8 cellular contexts compared by ENCODE assay signal in the genomic region with DNA sequence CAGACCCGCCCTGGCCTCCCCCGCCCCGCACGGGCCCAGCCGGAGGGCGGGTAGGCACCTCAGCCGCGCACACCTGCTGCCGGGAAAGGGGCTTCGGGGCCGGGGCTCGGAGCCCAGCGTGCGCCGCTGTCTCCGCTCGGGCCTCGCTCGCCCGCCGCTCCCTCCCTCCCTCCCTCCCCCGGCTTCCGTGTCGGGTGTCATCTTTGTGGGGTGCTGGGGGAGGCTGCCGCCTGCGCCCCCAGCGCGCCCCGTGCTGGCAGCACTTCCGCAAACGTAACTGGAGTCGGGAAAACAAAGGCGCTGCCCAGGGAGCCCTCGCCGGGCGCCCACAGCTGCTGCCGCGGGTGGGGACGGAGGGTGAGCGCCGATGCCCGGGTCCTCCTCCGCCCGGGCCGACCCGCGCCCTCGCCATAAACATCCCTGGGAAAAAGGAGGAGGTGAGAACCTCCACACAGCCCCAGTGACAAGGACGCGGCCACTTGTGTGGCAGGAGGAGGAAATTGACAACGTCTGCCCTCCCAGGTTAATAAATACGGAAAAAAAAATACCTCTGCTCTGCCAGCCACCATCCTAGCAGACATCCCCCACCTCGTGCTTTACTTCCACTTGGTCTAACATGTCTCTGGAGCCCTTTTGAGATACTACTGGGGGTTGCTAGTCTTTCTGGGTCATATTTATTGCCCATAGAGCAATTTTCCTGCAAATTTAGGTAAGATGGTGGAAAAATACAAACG. TPM values are rescaled to one million over a fixed set of nuclear protein-coding genes. Genes with fewer than 3 reads are reported as not detected.
A peak's percentile ranks its signal among the peaks of the same experiment; 100 is the strongest.
DNase-seq lines count a peak whose midpoint lies in the region; ATAC-seq and TF ChIP-seq lines count a peak whose summit lies in the region.

No MANE protein-coding gene starts in this region.

- peak overlapping the region; percentile 97 for H3K27ac ChIP-seq in CD8-positive, alpha-beta memory T cell (ENCODE audit: low read depth, low read length)
- H3K27ac ChIP-seq in suprapubic skin: peak overlapping the region; percentile 96

- peak overlapping the region; percentile 97 to 99 (median 98) for H3K27ac Mint-ChIP-seq in CD8-positive, alpha-beta memory T cell

- peak; percentile 71 to 91 (median 85) for DNase-seq in CD8-positive, alpha-beta memory T cell
- DNase-seq in OCI-M1 (lab: John Stamatoyannopoulos, UW): peak; percentile 33
- DNase-seq in activated effector memory CD4-positive, alpha-beta T cell treated with anti-CD3 and anti-CD28 coated beads, Interleukin-2, amount 50 U/mL, for 16 hours: peak; percentile 90
- peak; percentile 83 for DNase-seq in germinal center (ENCODE audit: low spot score)
- DNase-seq in occipital lobe (lab: John Stamatoyannopoulos, UW): peak; percentile 64
- DNase-seq in suprapubic skin (ENCODE audit: low spot score in 2 of 2): peak in 1 of 2 donors; percentile 76

- no peaks in the 10 kb centered on the region for H3K9me3 ChIP-seq in CD8-positive, alpha-beta memory T cell (ENCODE audit: low read length)
- H3K9me3 ChIP-seq in suprapubic skin: no peaks in the 10 kb centered on the region

- peaks cover 56% of the 10 kb centered on the region for H3K4me1 ChIP-seq in CD8-positive, alpha-beta memory T cell (ENCODE audit: insufficient read depth, low read length)
- peaks cover 54% of the 10 kb centered on the region for H3K4me1 ChIP-seq in suprapubic skin

- ATAC-seq in GM19395 (IDR thresholded peaks at IDR 0.05; ENCODE audit: unreplicated experiment): peak; percentile 68
- peak; percentile 50 for ATAC-seq in HG03520 (IDR thresholded peaks at IDR 0.05; ENCODE audit: unreplicated experiment)

- no peaks in the 10 kb centered on the region for H3K27me3 ChIP-seq in CD8-positive, alpha-beta memory T cell (ENCODE audit: insufficient read depth, low read length, poor library complexity, severe bottlenecking)
- no peaks in the 10 kb centered on the region for H3K27me3 ChIP-seq in suprapubic skin

- peaks cover 0 to 5% of the 10 kb centered on the region in 2 donors for H3K27me3 Mint-ChIP-seq in CD8-positive, alpha-beta memory T cell

- peak in 1 of 2 donors; percentile 28 for TF ChIP-seq POLR2A in suprapubic skin (IDR thresholded peaks at IDR 0.05)

- peaks cover 44 to 49% (median 46%) of the 10 kb centered on the region in 3 donors for H3K4me1 Mint-ChIP-seq in CD8-positive, alpha-beta memory T cell

- CTCF ChIA-PET in CD8-positive, alpha-beta memory T cell (lab: Charles Lee): interaction anchor here (1.4 kb wide), 1 partner anchor 239 kb away, joined by 3 read pairs; no protein-coding TSS in a partner anchor

- H3K4me3 Mint-ChIP-seq in CD8-positive, alpha-beta memory T cell: peak overlapping the region; percentile 88 to 95 (median 93)

- H3K9me3 Mint-ChIP-seq in CD8-positive, alpha-beta memory T cell: no peaks in the 10 kb centered on the region

- POLR2A ChIA-PET in CD8-positive, alpha-beta memory T cell (lab: Charles Lee): interaction anchor here (0.5 to 1.5 kb wide), 3 partner anchors 125 to 263 kb away, joined by 4 to 10 read pairs (median 5); a partner anchor contains a TSS

- no peaks in the 10 kb centered on the region for H3K36me3 ChIP-seq in CD8-positive, alpha-beta memory T cell (ENCODE audit: insufficient read depth, low read length)
- no peaks in the 10 kb centered on the region for H3K36me3 ChIP-seq in suprapubic skin

- peaks cover 0 to 14% (median 0%) of the 10 kb centered on the region in 3 donors for H3K36me3 Mint-ChIP-seq in CD8-positive, alpha-beta memory T cell

- peak overlapping the region; percentile 61 for H3K4me3 ChIP-seq in CD8-positive, alpha-beta memory T cell (ENCODE audit: low read length)
- peak overlapping the region; percentile 89 for H3K4me3 ChIP-seq in suprapubic skin

- TF ChIP-seq EP300 in suprapubic skin (IDR thresholded peaks at IDR 0.05): no peak

- no peak for TF ChIP-seq CTCF in suprapubic skin (IDR thresholded peaks at IDR 0.05)

- 2% methylated on average over 22 of the region's 54 CpGs for WGBS in suprapubic skin

RNA-seq across cellular contexts. Expression of a gene that starts 0.6 kb away (rescaled TPM):
- 10 to 100 TPM; 64.9 to 65.7 TPM for total RNA-seq in CD8-positive, alpha-beta memory T cell
- polyA plus RNA-seq in CD8-positive, alpha-beta memory T cell: 31.8 TPM
- total RNA-seq in occipital lobe: 45.1 TPM
- 100 to 1,000 TPM; 182 to 295 (median 199) TPM for total RNA-seq in suprapubic skin
